15 cellular contexts compared by ENCODE assay signal in the genomic region with DNA sequence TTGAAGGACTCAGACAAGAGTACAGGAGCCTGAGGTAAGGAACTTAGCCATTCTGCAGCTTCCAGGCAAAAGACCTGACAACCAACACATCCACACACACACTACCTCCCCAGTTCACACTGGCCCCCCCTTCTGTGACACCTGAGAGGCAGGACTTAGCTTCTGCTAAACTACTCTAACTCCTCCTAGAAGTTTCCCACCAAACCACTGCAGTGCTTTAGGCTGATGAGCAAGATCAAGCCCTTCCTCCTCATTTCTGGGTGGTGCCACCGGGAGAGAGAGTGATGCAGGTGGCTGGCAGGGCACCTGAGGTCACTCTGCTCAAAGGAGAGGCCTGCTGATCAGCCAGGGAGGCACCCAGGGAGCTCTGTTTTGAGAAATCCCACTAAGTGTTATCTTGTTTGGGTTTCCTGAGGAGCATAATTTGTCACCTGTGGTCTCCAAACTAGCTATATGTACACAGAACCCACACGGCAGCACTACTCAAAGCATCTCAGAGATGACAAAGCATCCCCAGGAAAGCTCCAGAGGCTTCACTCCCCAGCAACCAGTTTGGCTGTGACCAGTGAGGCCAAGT.
"Had no signal": no experiment of that assay in that cellular context is flagged by ENCODE, and none has a peak within 500 bp of the region (broad histone marks: within the 10 kb centered on the region; RNA-seq: fewer than 3 reads in every experiment).

No MANE protein-coding gene starts in this region.

- H3K36me3 Mint-ChIP-seq: naive thymus-derived CD4-positive, alpha-beta T cell had no signal

- H3K4me1 ChIP-seq: left lung, pancreas, uterus had no signal

- DNase-seq: activated B cell treated with CpG ODN at 0.5 μM for 24 hours; activated CD4-positive, alpha-beta T cell treated with anti-CD3 and anti-CD28 coated beads, Interleukin-2, amount 10 ng/mL, durations not matched to agents 7 days and 5 days; activated naive CD4-positive, alpha-beta T cell treated with anti-CD3 and anti-CD28 coated beads for 36 hours; activated naive CD8-positive, alpha-beta T cell treated with anti-CD3 and anti-CD28 coated beads, Interleukin-2, amount 50 U/mL, for 24 hours; dermis blood vessel endothelial cell; effector memory CD8-positive, alpha-beta T cell; left lung; naive thymus-derived CD4-positive, alpha-beta T cell; pancreas; stimulated activated CD4-positive, alpha-beta T cell treated with anti-CD3 and anti-CD28 coated beads, Interleukin-1b, Interleukin-23, amount 100 ng/mL, for 48 hours; uterus had no signal

- H3K36me3 ChIP-seq: ascending aorta, breast epithelium, gastroesophageal sphincter, left lung, pancreas, uterus had no signal

- H3K9me3 Mint-ChIP-seq: activated B cell treated with CpG ODN at 0.5 μM for 24 hours; activated CD4-positive, alpha-beta T cell treated with anti-CD3 and anti-CD28 coated beads, Interleukin-2, amount 10 ng/mL, durations not matched to agents 7 days and 5 days; activated naive CD4-positive, alpha-beta T cell treated with anti-CD3 and anti-CD28 coated beads for 36 hours; activated naive CD8-positive, alpha-beta T cell treated with anti-CD3 and anti-CD28 coated beads, Interleukin-2, amount 50 U/mL, for 24 hours; activated T-helper 17 cell treated with anti-CD3 and anti-CD28 coated beads, Interleukin-2, amount 50 U/mL, for 72 hours; effector memory CD8-positive, alpha-beta T cell; naive thymus-derived CD4-positive, alpha-beta T cell had no signal

- H3K27ac ChIP-seq: ascending aorta, breast epithelium, gastroesophageal sphincter, left lung, pancreas, uterus had no signal

- H3K4me3 Mint-ChIP-seq: activated B cell treated with CpG ODN at 0.5 μM for 24 hours; activated CD4-positive, alpha-beta T cell treated with anti-CD3 and anti-CD28 coated beads, Interleukin-2, amount 10 ng/mL, durations not matched to agents 7 days and 5 days; activated naive CD4-positive, alpha-beta T cell treated with anti-CD3 and anti-CD28 coated beads for 36 hours; activated naive CD8-positive, alpha-beta T cell treated with anti-CD3 and anti-CD28 coated beads, Interleukin-2, amount 50 U/mL, for 24 hours; activated T-helper 17 cell treated with anti-CD3 and anti-CD28 coated beads, Interleukin-2, amount 50 U/mL, for 72 hours; effector memory CD8-positive, alpha-beta T cell; naive thymus-derived CD4-positive, alpha-beta T cell had no signal

- H3K27ac Mint-ChIP-seq: activated B cell treated with CpG ODN at 0.5 μM for 24 hours; activated CD4-positive, alpha-beta T cell treated with anti-CD3 and anti-CD28 coated beads, Interleukin-2, amount 10 ng/mL, durations not matched to agents 7 days and 5 days; activated naive CD4-positive, alpha-beta T cell treated with anti-CD3 and anti-CD28 coated beads for 36 hours; activated naive CD8-positive, alpha-beta T cell treated with anti-CD3 and anti-CD28 coated beads, Interleukin-2, amount 50 U/mL, for 24 hours; activated T-helper 17 cell treated with anti-CD3 and anti-CD28 coated beads, Interleukin-2, amount 50 U/mL, for 72 hours; effector memory CD8-positive, alpha-beta T cell; naive thymus-derived CD4-positive, alpha-beta T cell had no signal

- ATAC-seq: activated naive CD8-positive, alpha-beta T cell treated with anti-CD3 and anti-CD28 coated beads, Interleukin-2, amount 50 U/mL, for 24 hours; activated T-helper 17 cell treated with anti-CD3 and anti-CD28 coated beads, Interleukin-2, amount 50 U/mL, for 72 hours; effector memory CD8-positive, alpha-beta T cell; gastroesophageal sphincter; left lung; naive thymus-derived CD4-positive, alpha-beta T cell had no signal

- H3K4me1 Mint-ChIP-seq: activated B cell treated with CpG ODN at 0.5 μM for 24 hours; activated CD4-positive, alpha-beta T cell treated with anti-CD3 and anti-CD28 coated beads, Interleukin-2, amount 10 ng/mL, durations not matched to agents 7 days and 5 days; activated T-helper 17 cell treated with anti-CD3 and anti-CD28 coated beads, Interleukin-2, amount 50 U/mL, for 72 hours; naive thymus-derived CD4-positive, alpha-beta T cell had no signal

- H3K27me3 ChIP-seq: ascending aorta, breast epithelium, gastroesophageal sphincter, pancreas, uterus had no signal

- H3K9me3 ChIP-seq: ascending aorta, breast epithelium, gastroesophageal sphincter, left lung, pancreas, uterus had no signal

- H3K4me3 ChIP-seq: ascending aorta, breast epithelium, gastroesophageal sphincter, left lung, pancreas, uterus had no signal
